12 cellular contexts compared by ENCODE assay signal in the genomic region with DNA sequence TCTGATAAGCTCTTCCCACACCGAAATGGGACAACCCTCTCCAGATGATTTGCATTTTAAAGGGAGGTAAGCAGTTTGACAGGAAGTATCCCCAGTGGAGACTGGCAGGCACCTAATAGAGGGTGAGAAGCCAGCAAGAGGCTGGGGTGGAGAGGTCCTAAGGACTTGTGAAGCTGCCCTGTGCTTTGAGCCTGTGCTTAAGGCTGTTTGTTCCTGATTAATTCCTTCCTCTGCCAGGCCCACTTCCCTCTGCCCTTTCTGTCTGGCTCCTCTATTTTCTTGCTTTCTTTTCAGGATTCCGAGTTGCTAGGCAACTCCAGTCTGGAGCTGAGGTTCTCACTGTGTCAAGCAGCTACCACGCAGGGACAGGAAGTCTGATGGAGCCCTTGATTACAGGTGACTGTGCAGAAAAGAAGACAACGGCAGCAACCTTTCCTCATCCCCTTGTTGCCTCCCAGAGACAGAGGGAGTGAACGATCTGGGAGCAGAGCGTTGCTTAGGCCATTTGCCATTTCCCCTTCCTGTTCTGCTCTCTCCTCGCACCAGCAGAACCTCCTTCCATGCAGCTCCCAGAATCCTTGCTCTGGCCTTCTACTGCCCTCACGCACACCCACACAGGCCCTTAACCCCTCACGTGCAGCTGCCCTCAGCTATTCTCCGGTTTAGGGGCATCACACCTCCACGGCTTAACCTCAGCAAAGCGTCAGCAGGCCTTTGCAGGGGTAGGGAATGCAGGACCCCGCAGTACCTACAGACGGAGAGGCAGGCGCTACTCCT.
A peak's percentile ranks its signal among the peaks of the same experiment; 100 is the strongest.
DNase-seq lines count a peak whose midpoint lies in the region; ATAC-seq and TF ChIP-seq lines count a peak whose summit lies in the region.
"Had no signal": no experiment of that assay in that cellular context is flagged by ENCODE, and none has a peak within 500 bp of the region (broad histone marks: within the 10 kb centered on the region; RNA-seq: fewer than 3 reads in every experiment).

No MANE protein-coding gene starts in this region.

- H3K4me3 Mint-ChIP-seq in brain (peak overlapping the region in 2 of 5 experiments; percentile 10 to 16), nephron (no peak overlapping the region)
- H3K4me3 Mint-ChIP-seq: activated naive CD8-positive, alpha-beta T cell treated with anti-CD3 and anti-CD28 coated beads for 36 hours; B cell had no signal

- H3K27ac Mint-ChIP-seq in brain, result peak overlapping the region; percentile 12 to 92 (median 72)
- peak overlapping the region; percentile 30 to 58 (median 50) for H3K27ac Mint-ChIP-seq in nephron
- H3K27ac Mint-ChIP-seq: activated naive CD8-positive, alpha-beta T cell treated with anti-CD3 and anti-CD28 coated beads for 36 hours; B cell had no signal

- DNase-seq in DMS79 (lab: John Stamatoyannopoulos, UW), result peak; percentile 91
- peak; percentile 79 for DNase-seq in NCI-H146 (lab: John Stamatoyannopoulos, UW)
- no peak for DNase-seq in stimulated activated naive CD8-positive, alpha-beta T cell treated with anti-CD3 and anti-CD28 coated beads, Interleukin-15, Interleukin-2, amounts not matched to agents 100 U/mL and 50 U/mL, for 24 hours
- DNase-seq in stimulated activated CD4-positive, alpha-beta T cell treated with anti-CD3 and anti-CD28 coated beads, Interleukin-4, amount 100 ng/mL, for 24 hours, result no peak
- DNase-seq in central memory CD4-positive, alpha-beta T cell, result no peak
- DNase-seq: activated naive CD8-positive, alpha-beta T cell treated with anti-CD3 and anti-CD28 coated beads for 36 hours; colonic mucosa; MG63 had no signal

- H3K27me3 Mint-ChIP-seq in brain (peaks cover 4% of the 10 kb centered on the region), nephron (ENCODE audit: low read depth) (peaks cover 6% of the 10 kb centered on the region)
- H3K27me3 Mint-ChIP-seq: activated naive CD8-positive, alpha-beta T cell treated with anti-CD3 and anti-CD28 coated beads for 36 hours; B cell had no signal

- H3K4me1 Mint-ChIP-seq in brain (peaks cover 23% of the 10 kb centered on the region), nephron (peaks cover 19% of the 10 kb centered on the region)
- H3K4me1 Mint-ChIP-seq: activated naive CD8-positive, alpha-beta T cell treated with anti-CD3 and anti-CD28 coated beads for 36 hours; B cell had no signal

- H3K9me3 Mint-ChIP-seq in brain, result peaks cover 0 to 4% (median 2%) of the 10 kb centered on the region in 5 experiments
- H3K9me3 Mint-ChIP-seq in nephron, result peaks cover 2% of the 10 kb centered on the region
- H3K9me3 Mint-ChIP-seq: activated naive CD8-positive, alpha-beta T cell treated with anti-CD3 and anti-CD28 coated beads for 36 hours had no signal

- no peaks in the 10 kb centered on the region for H3K36me3 Mint-ChIP-seq in brain
- no peaks in the 10 kb centered on the region for H3K36me3 Mint-ChIP-seq in nephron (ENCODE audit: low read depth)
- H3K36me3 Mint-ChIP-seq: activated naive CD8-positive, alpha-beta T cell treated with anti-CD3 and anti-CD28 coated beads for 36 hours had no signal

- no peak for TF ChIP-seq CTCF in brain (conservative IDR thresholded peaks at IDR 0.05)
- no peak for TF ChIP-seq CTCF in nephron (IDR thresholded peaks at IDR 0.05; ENCODE audit: unreplicated experiment in 3 of 3)

- no peak for ATAC-seq in stimulated activated naive CD8-positive, alpha-beta T cell treated with anti-CD3 and anti-CD28 coated beads, Interleukin-15, Interleukin-2, amounts not matched to agents 100 U/mL and 50 U/mL, for 24 hours
- no peak for ATAC-seq in GM21447 (IDR thresholded peaks at IDR 0.05; ENCODE audit: unreplicated experiment)

Comparison
In these comparisons a context has a peak if more than half of its experiments do, and no peak if none do; other contexts are left out.
1. DNase-seq: peak in DMS79 (single experiment) and NCI-H146 (single experiment); none in stimulated activated naive CD8-positive, alpha-beta T cell treated with anti-CD3 and anti-CD28 coated beads, Interleukin-15, Interleukin-2, amounts not matched to agents 100 U/mL and 50 U/mL, for 24 hours (single experiment), stimulated activated CD4-positive, alpha-beta T cell treated with anti-CD3 and anti-CD28 coated beads, Interleukin-4, amount 100 ng/mL, for 24 hours (single experiment) and central memory CD4-positive, alpha-beta T cell (single experiment).